8 cellular contexts compared by ENCODE assay signal in genomic region chr1:5515501-5515900, GRCh38.
"Had no signal": no experiment of that assay in that cellular context is flagged by ENCODE, and none has a peak within 500 bp of the region (broad histone marks: within the 10 kb centered on the region; RNA-seq: fewer than 3 reads in every experiment).

No MANE protein-coding gene starts in this region.

- FAIRE-seq: HepG2 had no signal

- H3K4me1 ChIP-seq: HAP-1 had no signal

- H3K4me2 ChIP-seq: GM23338 had no signal

- H3K4me3 ChIP-seq: GM23338, HAP-1 had no signal

- H3K27ac ChIP-seq: HL-60 had no signal

- H2AFZ ChIP-seq: GM23338 had no signal

- H3K36me3 ChIP-seq: HAP-1 had no signal

- ATAC-seq: HCT116, HepG2 had no signal

- H3K9me3 ChIP-seq: HAP-1 had no signal

- DNase-seq: H7, HFFc6, KBM-7 had no signal
